ENCODE assay signal across 15 cellular contexts in genomic region chr11:123231263-123231662, GRCh38. TPM values are rescaled to one million over a fixed set of nuclear protein-coding genes. Genes with fewer than 3 reads are reported as not detected.
A peak's percentile ranks its signal among the peaks of the same experiment; 100 is the strongest.
DNase-seq lines count a peak whose midpoint lies in the region; ATAC-seq and TF ChIP-seq lines count a peak whose summit lies in the region.
"Had no signal": no experiment of that assay in that cellular context is flagged by ENCODE, and none has a peak within 500 bp of the region (broad histone marks: within the 10 kb centered on the region; RNA-seq: fewer than 3 reads in every experiment).

No MANE protein-coding gene starts in this region.

- no peaks in the 10 kb centered on the region for H3K27me3 Mint-ChIP-seq in activated naive CD4-positive, alpha-beta T cell treated with anti-CD3 and anti-CD28 coated beads, Interleukin-2, amount 50 U/mL, for 24 hours
- H3K27me3 Mint-ChIP-seq in activated naive CD4-positive, alpha-beta T cell treated with anti-CD3 and anti-CD28 coated beads for 36 hours (ENCODE audit: low read depth) = no peaks in the 10 kb centered on the region
- H3K27me3 Mint-ChIP-seq in central memory CD8-positive, alpha-beta T cell = peaks cover 12% of the 10 kb centered on the region
- peaks cover 28% of the 10 kb centered on the region for H3K27me3 Mint-ChIP-seq in activated naive CD4-positive, alpha-beta T cell treated with anti-CD3 and anti-CD28 coated beads, Interleukin-2, amount 10 ng/mL, durations not matched to agents 7 days and 5 days

- H3K9me3 Mint-ChIP-seq in activated naive CD4-positive, alpha-beta T cell treated with anti-CD3 and anti-CD28 coated beads, Interleukin-2, amount 50 U/mL, for 24 hours = no peaks in the 10 kb centered on the region
- no peaks in the 10 kb centered on the region for H3K9me3 Mint-ChIP-seq in activated naive CD4-positive, alpha-beta T cell treated with anti-CD3 and anti-CD28 coated beads for 36 hours
- no peaks in the 10 kb centered on the region for H3K9me3 Mint-ChIP-seq in central memory CD8-positive, alpha-beta T cell
- H3K9me3 Mint-ChIP-seq in activated naive CD4-positive, alpha-beta T cell treated with anti-CD3 and anti-CD28 coated beads, Interleukin-2, amount 10 ng/mL, durations not matched to agents 7 days and 5 days = no peaks in the 10 kb centered on the region
- H3K9me3 Mint-ChIP-seq: stimulated activated naive CD8-positive, alpha-beta T cell treated with anti-CD3 and anti-CD28 coated beads, Interleukin-15, Interleukin-2, amounts not matched to agents 100 ng/mL and 50 ng/mL, for 24 hours had no signal

- H3K9ac ChIP-seq in mesenchymal stem cell (ENCODE audit: low read length) = peak overlapping the region; percentile 51

- H4K91ac ChIP-seq in mesenchymal stem cell (ENCODE audit: low read length) = no peak overlapping the region

- peak overlapping the region; percentile 42 for H3K27ac Mint-ChIP-seq in activated naive CD4-positive, alpha-beta T cell treated with anti-CD3 and anti-CD28 coated beads, Interleukin-2, amount 50 U/mL, for 24 hours
- no peak overlapping the region for H3K27ac Mint-ChIP-seq in activated naive CD4-positive, alpha-beta T cell treated with anti-CD3 and anti-CD28 coated beads for 36 hours
- H3K27ac Mint-ChIP-seq in central memory CD8-positive, alpha-beta T cell (ENCODE audit: low read depth) = peak overlapping the region; percentile 68
- H3K27ac Mint-ChIP-seq in activated naive CD4-positive, alpha-beta T cell treated with anti-CD3 and anti-CD28 coated beads, Interleukin-2, amount 10 ng/mL, durations not matched to agents 7 days and 5 days = no peak overlapping the region
- H3K27ac Mint-ChIP-seq: stimulated activated naive CD8-positive, alpha-beta T cell treated with anti-CD3 and anti-CD28 coated beads, Interleukin-15, Interleukin-2, amounts not matched to agents 100 ng/mL and 50 ng/mL, for 24 hours had no signal

- no peak overlapping the region for H2BK120ac ChIP-seq in mesenchymal stem cell (ENCODE audit: low read depth, low read length)

- no peaks in the 10 kb centered on the region for H3K9me3 ChIP-seq in mesenchymal stem cell (ENCODE audit: control insufficient read depth, low read length)
- no peaks in the 10 kb centered on the region for H3K9me3 ChIP-seq in right cardiac atrium (ENCODE audit: control insufficient read depth, low read length)

- intact Hi-C loops in activated naive CD4-positive, alpha-beta T cell treated with anti-CD3 and anti-CD28 coated beads for 36 hours (cut with micrococcal nuclease) = no loop called here
- intact Hi-C loops in right cardiac atrium (cut with DNase I) = no loop called here

- no peak overlapping the region for H2BK5ac ChIP-seq in mesenchymal stem cell (ENCODE audit: low read depth, low read length, poor library complexity, severe bottlenecking)

- no peak overlapping the region for H4K8ac ChIP-seq in mesenchymal stem cell (ENCODE audit: low read length)

- no peak for DNase-seq in activated naive CD4-positive, alpha-beta T cell treated with anti-CD3 and anti-CD28 coated beads for 36 hours
- no peak for DNase-seq in central memory CD8-positive, alpha-beta T cell (ENCODE audit: low spot score in 2 of 2)
- DNase-seq in mesenchymal stem cell (peak; percentile 89), NCI-H69 (lab: John Stamatoyannopoulos, UW) (no peak), right cardiac atrium (no peak), HEK293T (ENCODE audit: extremely low spot score) (no peak)
- DNase-seq in activated naive CD4-positive, alpha-beta T cell treated with anti-CD3 and anti-CD28 coated beads, Interleukin-2, amount 10 ng/mL, durations not matched to agents 7 days and 5 days = no peak
- DNase-seq: Calu3, caudate nucleus, hypothalamus, left ventricle myocardium superior, MM.1S had no signal

- no peak for ATAC-seq in central memory CD8-positive, alpha-beta T cell (replicated peaks; ENCODE audit: extremely low read depth, poor library complexity, severe bottlenecking)
- ATAC-seq in right cardiac atrium = no peak
- ATAC-seq: left ventricle myocardium superior, Right ventricle myocardium inferior had no signal

- H3K18ac ChIP-seq in mesenchymal stem cell (ENCODE audit: low read depth in 1 of 2, low read length in 2 of 2) = peak overlapping the region in 1 of 2 experiments; percentile 48

- H3K4ac ChIP-seq in mesenchymal stem cell (ENCODE audit: low read depth in 1 of 2, low read length in 2 of 2) = peak overlapping the region in 1 of 2 experiments; percentile 48

- H3K14ac ChIP-seq in mesenchymal stem cell (ENCODE audit: low read length in 2 of 2) = no peak overlapping the region

- H3K27ac ChIP-seq in mesenchymal stem cell (ENCODE audit: low read length, poor library complexity, severe bottlenecking) = no peak overlapping the region
- no peak overlapping the region for H3K27ac ChIP-seq in right cardiac atrium (ENCODE audit: low read length)

- H3K27me3 ChIP-seq in mesenchymal stem cell (ENCODE audit: control insufficient read depth in 1 of 2, insufficient read depth in 1 of 2, low read length in 2 of 2) = no peaks in the 10 kb centered on the region
- no peaks in the 10 kb centered on the region for H3K27me3 ChIP-seq in right cardiac atrium (ENCODE audit: control insufficient read depth, insufficient read depth)

- no peaks in the 10 kb centered on the region for H3K79me1 ChIP-seq in mesenchymal stem cell (replicated peaks; ENCODE audit: low read length, poor library complexity, severe bottlenecking)

- H3K4me3 ChIP-seq in mesenchymal stem cell (ENCODE audit: insufficient read depth in 1 of 2, low read depth in 1 of 2, low read length in 2 of 2) (peak overlapping the region in 1 of 2 experiments; percentile 13), right cardiac atrium (ENCODE audit: low read length) (no peak overlapping the region)

- H3K36me3 ChIP-seq in mesenchymal stem cell (ENCODE audit: control insufficient read depth in 1 of 2, insufficient read depth in 2 of 2, low read depth in 1 of 2, low read length in 2 of 2) = no peaks in the 10 kb centered on the region

- peak overlapping the region in 1 of 2 experiments; percentile 61 for H2BK12ac ChIP-seq in mesenchymal stem cell (ENCODE audit: low read length in 2 of 2)

- H3K4me1 ChIP-seq in mesenchymal stem cell (ENCODE audit: control insufficient read depth, insufficient read depth, low read depth, low read length) (peaks cover 2% of the 10 kb centered on the region), right cardiac atrium (ENCODE audit: control insufficient read depth, insufficient read depth, low read length) (peaks cover 6% of the 10 kb centered on the region)

- H3K4me2 ChIP-seq in mesenchymal stem cell (ENCODE audit: low read length, poor library complexity, severe bottlenecking) = no peak overlapping the region

- CTCF ChIA-PET in activated naive CD4-positive, alpha-beta T cell treated with anti-CD3 and anti-CD28 coated beads for 36 hours (lab: Charles Lee) = interaction anchor here (0.8 to 1.6 kb wide), 2 partner anchors 16 to 120 kb away, joined by 3 to 6 read pairs; no protein-coding TSS in a partner anchor
- CTCF ChIA-PET in activated naive CD4-positive, alpha-beta T cell treated with anti-CD3 and anti-CD28 coated beads, Interleukin-2, amount 10 ng/mL, durations not matched to agents 7 days and 5 days (lab: Charles Lee) = interaction anchor here (1.3 to 4.7 kb wide), 2 partner anchors 16 to 30 kb away, joined by 3 to 23 read pairs; no protein-coding TSS in a partner anchor
- CTCF ChIA-PET in HEK293T (lab: Yijun Ruan, JAX) = interaction anchor here (1.1 kb wide), 1 partner anchor 57 kb away, joined by 3 read pairs; no protein-coding TSS in a partner anchor

- H2AK5ac ChIP-seq in mesenchymal stem cell (ENCODE audit: low read length, severe bottlenecking) = no peak overlapping the region

- no peak overlapping the region for H3K4me3 Mint-ChIP-seq in activated naive CD4-positive, alpha-beta T cell treated with anti-CD3 and anti-CD28 coated beads, Interleukin-2, amount 50 U/mL, for 24 hours
- no peak overlapping the region for H3K4me3 Mint-ChIP-seq in activated naive CD4-positive, alpha-beta T cell treated with anti-CD3 and anti-CD28 coated beads for 36 hours
- no peak overlapping the region for H3K4me3 Mint-ChIP-seq in central memory CD8-positive, alpha-beta T cell
- no peak overlapping the region for H3K4me3 Mint-ChIP-seq in activated naive CD4-positive, alpha-beta T cell treated with anti-CD3 and anti-CD28 coated beads, Interleukin-2, amount 10 ng/mL, durations not matched to agents 7 days and 5 days
- H3K4me3 Mint-ChIP-seq: stimulated activated naive CD8-positive, alpha-beta T cell treated with anti-CD3 and anti-CD28 coated beads, Interleukin-15, Interleukin-2, amounts not matched to agents 100 ng/mL and 50 ng/mL, for 24 hours had no signal

- H2BK15ac ChIP-seq in mesenchymal stem cell (ENCODE audit: low read depth, poor library complexity, severe bottlenecking) = peak overlapping the region; percentile 26

- no peaks in the 10 kb centered on the region for H3K36me3 Mint-ChIP-seq in activated naive CD4-positive, alpha-beta T cell treated with anti-CD3 and anti-CD28 coated beads, Interleukin-2, amount 50 U/mL, for 24 hours
- H3K36me3 Mint-ChIP-seq in activated naive CD4-positive, alpha-beta T cell treated with anti-CD3 and anti-CD28 coated beads for 36 hours (ENCODE audit: low read depth) = no peaks in the 10 kb centered on the region
- H3K36me3 Mint-ChIP-seq in central memory CD8-positive, alpha-beta T cell (ENCODE audit: insufficient read depth) = no peaks in the 10 kb centered on the region
- H3K36me3 Mint-ChIP-seq in activated naive CD4-positive, alpha-beta T cell treated with anti-CD3 and anti-CD28 coated beads, Interleukin-2, amount 10 ng/mL, durations not matched to agents 7 days and 5 days = peaks cover 10% of the 10 kb centered on the region

- H2AFZ ChIP-seq in mesenchymal stem cell (ENCODE audit: low read depth, low read length) = no peak overlapping the region

- no peak overlapping the region for H3K23ac ChIP-seq in mesenchymal stem cell (ENCODE audit: low read length in 2 of 2)

- 5% methylated on average over 6 of the region's 7 CpGs for WGBS in mesenchymal stem cell
- WGBS in right cardiac atrium = 71% methylated on average over 7 of the region's 7 CpGs

- POLR2A ChIA-PET in HEK293T (lab: Yijun Ruan, JAX) = no interaction called here

- peaks cover 17% of the 10 kb centered on the region for H3K4me1 Mint-ChIP-seq in activated naive CD4-positive, alpha-beta T cell treated with anti-CD3 and anti-CD28 coated beads, Interleukin-2, amount 50 U/mL, for 24 hours
- H3K4me1 Mint-ChIP-seq in activated naive CD4-positive, alpha-beta T cell treated with anti-CD3 and anti-CD28 coated beads for 36 hours (ENCODE audit: low read depth) = peaks cover 14% of the 10 kb centered on the region
- peaks cover 13% of the 10 kb centered on the region for H3K4me1 Mint-ChIP-seq in central memory CD8-positive, alpha-beta T cell
- H3K4me1 Mint-ChIP-seq in activated naive CD4-positive, alpha-beta T cell treated with anti-CD3 and anti-CD28 coated beads, Interleukin-2, amount 10 ng/mL, durations not matched to agents 7 days and 5 days = peaks cover 39% of the 10 kb centered on the region

TF ChIP-seq in HEK293T, 16 proteins besides CTCF, POLR2A, EP300 and RAD21 (continues in another document):
- TF ChIP-seq LEF1 (IDR thresholded peaks at IDR 0.05; ENCODE audit: borderline replicate concordance) (no peak), BHLHE40 (IDR thresholded peaks at IDR 0.05; ENCODE audit: borderline replicate concordance) (no peak)

RNA-seq across cellular contexts. Expression of gene CLMP, which starts 36.2 kb away (rescaled TPM):
- total RNA-seq in activated naive CD4-positive, alpha-beta T cell treated with anti-CD3 and anti-CD28 coated beads for 36 hours = under 1 TPM; 0.14 to 0.15 TPM
- 46.5 TPM for polyA plus RNA-seq in mesenchymal stem cell (2013, experiment 1 of 2)
- 48.1 TPM for polyA plus RNA-seq in mesenchymal stem cell (2013, experiment 2 of 2)
- total RNA-seq in right cardiac atrium = 10 to 100 TPM in 3 of 4 donors, 1 to 10 TPM in 1; 5.0 to 34.1 (median 19.3) TPM
- 6.6 TPM for polyA plus RNA-seq in right cardiac atrium
- total RNA-seq: Calu3 had no signal

Comparison
In these comparisons a context has a peak if more than half of its experiments do, and no peak if none do; other contexts are left out.
1. H3K27ac Mint-ChIP-seq: peak in activated naive CD4-positive, alpha-beta T cell treated with anti-CD3 and anti-CD28 coated beads, Interleukin-2, amount 50 U/mL, for 24 hours (single experiment) and central memory CD8-positive, alpha-beta T cell (single experiment); none in activated naive CD4-positive, alpha-beta T cell treated with anti-CD3 and anti-CD28 coated beads for 36 hours (single experiment) and activated naive CD4-positive, alpha-beta T cell treated with anti-CD3 and anti-CD28 coated beads, Interleukin-2, amount 10 ng/mL, durations not matched to agents 7 days and 5 days (single experiment).
2. RNA of gene CLMP, which starts 36.2 kb away (total RNA-seq): 5.0 to 34.1 TPM in right cardiac atrium; 0.14 to 0.15 TPM in activated naive CD4-positive, alpha-beta T cell treated with anti-CD3 and anti-CD28 coated beads for 36 hours; every median in the first group is over 4 times any median in the second.